8 cellular contexts compared by ENCODE assay signal in the genomic region with DNA sequence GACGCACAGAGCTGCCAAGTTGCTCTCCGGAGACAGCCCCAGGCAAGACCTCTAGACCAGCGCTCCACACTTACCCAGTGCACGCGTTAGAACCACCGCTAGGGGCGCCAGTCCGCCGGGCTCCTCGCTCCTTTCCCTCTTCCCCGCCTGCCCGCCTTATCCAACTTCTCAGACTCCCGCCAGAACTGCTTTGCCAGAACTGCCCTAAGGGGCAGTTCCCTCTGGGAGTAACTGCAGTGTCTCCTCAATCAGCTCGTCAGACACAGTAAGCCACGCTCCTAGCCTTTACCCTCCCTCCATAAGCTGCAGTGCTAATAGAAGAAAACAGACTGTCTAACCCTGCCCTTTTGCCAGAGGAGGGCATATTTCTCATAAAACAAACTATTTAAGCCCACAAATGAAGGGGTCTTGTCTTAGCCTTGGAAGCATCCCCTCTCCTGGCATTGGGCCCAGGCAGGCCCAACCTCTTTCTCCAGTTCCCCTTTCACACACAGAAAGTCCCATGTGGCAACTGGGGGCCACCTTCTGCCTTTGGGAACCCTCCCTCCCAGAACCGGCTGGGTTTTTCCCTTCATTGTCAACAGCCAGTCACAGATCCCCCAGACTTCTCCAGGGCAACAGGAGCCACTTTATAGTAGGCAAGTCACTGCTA. TPM values are rescaled to one million over a fixed set of nuclear protein-coding genes. Genes with fewer than 3 reads are reported as not detected.
DNase-seq lines count a peak whose midpoint lies in the region; ATAC-seq, FAIRE-seq and TF ChIP-seq lines count a peak whose summit lies in the region.

No MANE protein-coding gene starts in this region.

- peaks cover 12% of the 10 kb centered on the region for H3K4me1 ChIP-seq in endodermal cell (ENCODE audit: control insufficient read depth, insufficient read depth, low read length)

- CTCF ChIA-PET in activated CD8-positive, alpha-beta memory T cell treated with anti-CD3 and anti-CD28 coated beads, Interleukin-2, amount 10 ng/mL, durations not matched to agents 7 days and 5 days (lab: Charles Lee): interaction anchor here (0.6 to 22.2 kb wide), 25 partner anchors 10 to 322 kb away, joined by 3 to 324 read pairs (median 6); a partner anchor contains a TSS

- no peaks in the 10 kb centered on the region for H3K36me3 Mint-ChIP-seq in activated CD8-positive, alpha-beta memory T cell treated with anti-CD3 and anti-CD28 coated beads, Interleukin-2, amount 10 ng/mL, durations not matched to agents 7 days and 5 days
- peaks cover 26% of the 10 kb centered on the region for H3K36me3 Mint-ChIP-seq in endodermal cell (ENCODE audit: low read depth)
- peaks cover 6% of the 10 kb centered on the region for H3K36me3 Mint-ChIP-seq in mesothelial cell of epicardium

- peak overlapping the region; percentile 76 for H3K27ac Mint-ChIP-seq in activated CD8-positive, alpha-beta memory T cell treated with anti-CD3 and anti-CD28 coated beads, Interleukin-2, amount 10 ng/mL, durations not matched to agents 7 days and 5 days
- H3K27ac Mint-ChIP-seq in endodermal cell (peak overlapping the region; percentile 63), mesothelial cell of epicardium (peak overlapping the region; percentile 97)

- peak; percentile 99 for TF ChIP-seq CTCF in GM12874 (IDR thresholded peaks at IDR 0.05; ENCODE audit: insufficient read depth, low read depth, low read length)
- peak; percentile 98 for TF ChIP-seq CTCF in endodermal cell (conservative IDR thresholded peaks at IDR 0.05)
- peak; percentile 96 for TF ChIP-seq CTCF in mesothelial cell of epicardium (IDR thresholded peaks at IDR 0.05; ENCODE audit: unreplicated experiment)

- H3K9me3 Mint-ChIP-seq in activated CD8-positive, alpha-beta memory T cell treated with anti-CD3 and anti-CD28 coated beads, Interleukin-2, amount 10 ng/mL, durations not matched to agents 7 days and 5 days (ENCODE audit: low read depth): no peaks in the 10 kb centered on the region
- H3K9me3 Mint-ChIP-seq in endodermal cell (no peaks in the 10 kb centered on the region), mesothelial cell of epicardium (no peaks in the 10 kb centered on the region)

- H3K27me3 ChIP-seq in endodermal cell (ENCODE audit: control insufficient read depth, insufficient read depth, low read length, poor library complexity, severe bottlenecking): no peaks in the 10 kb centered on the region

- peaks cover 23% of the 10 kb centered on the region for H3K36me3 ChIP-seq in endodermal cell (ENCODE audit: control insufficient read depth, insufficient read depth, low read length)

- DNase-seq in HTR-8/SVneo (ENCODE audit: insufficient read length, low spot score): peak; percentile 76
- DNase-seq in NOMO-1 treated with DMSO at 0.1 percent for 48 hours (lab: John Stamatoyannopoulos, UW; ENCODE audit: unreplicated experiment): peak; percentile 71
- DNase-seq in activated CD8-positive, alpha-beta memory T cell treated with anti-CD3 and anti-CD28 coated beads, Interleukin-2, amount 10 ng/mL, durations not matched to agents 7 days and 5 days: peak; percentile 84
- DNase-seq in endodermal cell: peak; percentile 98
- DNase-seq in mesothelial cell of epicardium (ENCODE audit: low spot score in 2 of 2, unreplicated experiment in 2 of 2): peak; percentile 82 to 97
- DNase-seq in stimulated activated CD8-positive, alpha-beta memory T cell treated with anti-CD3 and anti-CD28 coated beads, Interleukin-15, amount 100 ng/mL, for 4 hours (ENCODE audit: low read depth in 2 of 2): peak; percentile 46 to 55

- peak overlapping the region; percentile 55 for H3K4me3 Mint-ChIP-seq in activated CD8-positive, alpha-beta memory T cell treated with anti-CD3 and anti-CD28 coated beads, Interleukin-2, amount 10 ng/mL, durations not matched to agents 7 days and 5 days
- peak overlapping the region; percentile 20 for H3K4me3 Mint-ChIP-seq in endodermal cell
- peak overlapping the region; percentile 93 for H3K4me3 Mint-ChIP-seq in mesothelial cell of epicardium

- peaks cover 7% of the 10 kb centered on the region for H3K27me3 Mint-ChIP-seq in activated CD8-positive, alpha-beta memory T cell treated with anti-CD3 and anti-CD28 coated beads, Interleukin-2, amount 10 ng/mL, durations not matched to agents 7 days and 5 days
- H3K27me3 Mint-ChIP-seq in endodermal cell (ENCODE audit: insufficient read depth) (no peaks in the 10 kb centered on the region), mesothelial cell of epicardium (ENCODE audit: low read depth) (no peaks in the 10 kb centered on the region)

- peaks cover 72% of the 10 kb centered on the region for H3K4me1 Mint-ChIP-seq in activated CD8-positive, alpha-beta memory T cell treated with anti-CD3 and anti-CD28 coated beads, Interleukin-2, amount 10 ng/mL, durations not matched to agents 7 days and 5 days
- H3K4me1 Mint-ChIP-seq in endodermal cell (peaks cover 55% of the 10 kb centered on the region), mesothelial cell of epicardium (peaks cover 80% of the 10 kb centered on the region)

- no peak overlapping the region for H3K9ac ChIP-seq in endodermal cell (ENCODE audit: extremely low read depth, low read length, poor library complexity, severe bottlenecking)

- WGBS in endodermal cell (ENCODE audit: insufficient coverage in 1 of 2, insufficient read length in 1 of 2), 2 experiments: 11 to 16% methylated on average over 12 to 16 of the region's 16 CpGs

- H3K9me3 ChIP-seq in endodermal cell (ENCODE audit: control insufficient read depth, low read length): no peaks in the 10 kb centered on the region

- ATAC-seq in activated CD8-positive, alpha-beta memory T cell treated with anti-CD3 and anti-CD28 coated beads, Interleukin-2, amount 10 ng/mL, durations not matched to agents 7 days and 5 days: peak; percentile 61
- no peak for ATAC-seq in GM19397 (IDR thresholded peaks at IDR 0.05; ENCODE audit: unreplicated experiment)

- peak overlapping the region; percentile 6 for H3K4me3 ChIP-seq in endodermal cell (ENCODE audit: low read length)

- no peak for FAIRE-seq in HTR-8/SVneo (lab: Jason Lieb, UNC)

- peak overlapping the region; percentile 18 for H3K27ac ChIP-seq in endodermal cell (ENCODE audit: low read depth, low read length)

RNA-seq across cellular contexts. Expression of a gene that starts 3.7 kb away (rescaled TPM):
- 10 to 100 TPM in 1 of 2 experiments, 1 to 10 TPM in 1; 3.6 to 13.0 TPM for total RNA-seq in activated CD8-positive, alpha-beta memory T cell treated with anti-CD3 and anti-CD28 coated beads, Interleukin-2, amount 10 ng/mL, durations not matched to agents 7 days and 5 days
- total RNA-seq in endodermal cell (10 to 100 TPM; 48.3 to 53.5 TPM), mesothelial cell of epicardium (90.3 to 98.9 TPM (median 97.0 TPM) in 3 replicates)
- 42.5 TPM for polyA plus RNA-seq in endodermal cell (2013, experiment 1 of 2)
- 44.3 TPM for polyA plus RNA-seq in endodermal cell (2013, experiment 2 of 2)

RNA-seq across cellular contexts. Expression of a gene that starts 55.9 kb away (rescaled TPM):
- total RNA-seq in activated CD8-positive, alpha-beta memory T cell treated with anti-CD3 and anti-CD28 coated beads, Interleukin-2, amount 10 ng/mL, durations not matched to agents 7 days and 5 days: 100 to 1,000 TPM in 1 of 2 experiments, 10 to 100 TPM in 1; 89.5 to 107 TPM
- total RNA-seq in endodermal cell: 100 to 1,000 TPM in 1 of 2 donors, 10 to 100 TPM in 1; 58.6 to 108 TPM
- polyA plus RNA-seq in endodermal cell (2013, experiment 1 of 2): 88.8 TPM
- polyA plus RNA-seq in endodermal cell (2013, experiment 2 of 2): 86.7 TPM
- total RNA-seq in mesothelial cell of epicardium: 29.0 to 38.2 TPM (median 35.5 TPM) in 3 replicates

Comparison
In these comparisons a context has a peak if more than half of its experiments do, and no peak if none do; other contexts are left out.
1. H3K4me3 Mint-ChIP-seq: peak in every context shown above with its lines; median percentile 93 in mesothelial cell of epicardium; 55 in activated CD8-positive, alpha-beta memory T cell treated with anti-CD3 and anti-CD28 coated beads, Interleukin-2, amount 10 ng/mL, durations not matched to agents 7 days and 5 days; 20 in endodermal cell.